Comparison of ENCODE assay signal across 25 cellular contexts in genomic region chr14:80100681-80101080, GRCh38.
DNase-seq lines count a peak whose midpoint lies in the region; ATAC-seq, FAIRE-seq and TF ChIP-seq lines count a peak whose summit lies in the region.
"Had no signal": no experiment of that assay in that cellular context is flagged by ENCODE, and none has a peak within 500 bp of the region (broad histone marks: within the 10 kb centered on the region; RNA-seq: fewer than 3 reads in every experiment).

No MANE protein-coding gene starts in this region.

- H3K23ac ChIP-seq in H1 (ENCODE audit: insufficient read length) = no peak overlapping the region

- no peak for TF ChIP-seq POLR2A in H1 (IDR thresholded peaks at IDR 0.05; ENCODE audit: control extremely low read depth in 1 of 2, low read depth in 2 of 2, low read length in 2 of 2)

- no peak for TF ChIP-seq RAD21 in H1 (IDR thresholded peaks at IDR 0.05 in 1 of 2, conservative IDR thresholded peaks at IDR 0.05 in 1 of 2; ENCODE audit: low read depth in 2 of 2, low read length in 2 of 2)

- H3K9me3 ChIP-seq in mammary epithelial cell (replicated peaks; ENCODE audit: insufficient read depth, low read length) (no peaks in the 10 kb centered on the region), H1 (ENCODE audit: insufficient read depth in 2 of 2, low read depth in 1 of 2, low read length in 1 of 2) (no peaks in the 10 kb centered on the region)
- H3K9me3 ChIP-seq: HAP-1, Peyer's patch had no signal

- no peak overlapping the region for H2BK5ac ChIP-seq in H1 (ENCODE audit: low read depth, low read length)

- no peak overlapping the region for H3K4ac ChIP-seq in H1 (replicated peaks; ENCODE audit: insufficient read length, low read depth, low read length)

- H3K23me2 ChIP-seq in H1 (ENCODE audit: low read depth, low read length) = no peaks in the 10 kb centered on the region

- H3K79me2 ChIP-seq in mammary epithelial cell (ENCODE audit: insufficient read depth, low read length) (no peaks in the 10 kb centered on the region), H1 (ENCODE audit: control insufficient read depth in 1 of 2, insufficient read depth in 2 of 2, low read length in 2 of 2) (no peaks in the 10 kb centered on the region)

- no peak overlapping the region for H3K56ac ChIP-seq in H1 (replicated peaks; ENCODE audit: insufficient read length, low read depth, low read length)

- CTCF ChIA-PET in mammary epithelial cell (lab: Charles Lee; ENCODE audit: low non-redundant PET) (no interaction called here), H1 (lab: Charles Lee; ENCODE audit: partially characterized antibody) (no interaction called here)

- intact Hi-C loops in mammary epithelial cell (cut with micrococcal nuclease) = no loop called here

- H2BK120ac ChIP-seq in H1 (replicated peaks; ENCODE audit: low read depth, low read length) = no peak overlapping the region

- H3K4me1 ChIP-seq in mammary epithelial cell (ENCODE audit: insufficient read depth, low read length) (no peaks in the 10 kb centered on the region), H1 (replicated peaks in 1 of 4; ENCODE audit: control insufficient read depth in 3 of 4, insufficient read depth in 4 of 4, low read length in 3 of 4) (no peaks in the 10 kb centered on the region)
- H3K4me1 ChIP-seq: BLaER1 treated with 17β-estradiol and CSF1 and Interleukin-3, amounts not matched to agents 10 nM and 100 nM; HAP-1; Peyer's patch had no signal

- WGBS in mammary epithelial cell (ENCODE audit: low coverage, missing lambda C conversion rate) = 27% methylated on average over 6 of the region's 7 CpGs
- WGBS in H1 (ENCODE audit: extremely low coverage in 1 of 2, insufficient coverage in 1 of 2, insufficient read length in 1 of 2, insufficient replicate concordance in 2 of 2, low coverage in 1 of 2, low lambda C conversion rate in 2 of 2, missing lambda C conversion rate in 1 of 2), 2 experiments = 87% methylated on average over 7 of the region's 7 CpGs; no CpG with 5 or more reads in 1 of the 2 experiments

- DNase-seq in T47D (ENCODE audit: low read depth in 1 of 2, low spot score in 1 of 2) = peak; percentile 2 to 18
- no peak for DNase-seq in mammary epithelial cell
- DNase-seq in H1 (ENCODE audit: low read depth in 1 of 2, low spot score in 2 of 2) = no peak
- DNase-seq in midbrain (lab: John Stamatoyannopoulos, UW) = peak; percentile 67
- peak in 37 of 49 donors; percentile 1 to 81 (median 34) for DNase-seq in substantia nigra (lab: John Stamatoyannopoulos, UW)
- no peak for DNase-seq in GF-D8 (lab: John Stamatoyannopoulos, UW)
- DNase-seq in NCI-H748 (lab: John Stamatoyannopoulos, UW; ENCODE audit: unreplicated experiment) = no peak
- DNase-seq: ACHN; Calu3; CD8-positive, alpha-beta memory T cell; DMS153; GM23248; IMR-90; NCI-H1105; NCI-H146; NCI-H2029; NCI-H2171; NCI-H345; NCI-H524; Peyer's patch had no signal

- no peaks in the 10 kb centered on the region for H3K27me3 ChIP-seq in mammary epithelial cell (ENCODE audit: insufficient read depth, low read length)
- H3K27me3 ChIP-seq in H1 (replicated peaks in 1 of 4; ENCODE audit: control insufficient read depth in 3 of 4, extremely low read depth in 1 of 4, insufficient read depth in 3 of 4, low read length in 3 of 4) = no peaks in the 10 kb centered on the region
- H3K27me3 ChIP-seq: BLaER1 treated with 17β-estradiol and CSF1 and Interleukin-3, amounts not matched to agents 10 nM and 100 nM; Peyer's patch had no signal

- no peak overlapping the region for H4K91ac ChIP-seq in H1 (replicated peaks; ENCODE audit: insufficient read length, low read length)

- ATAC-seq in HG02759 (IDR thresholded peaks at IDR 0.05; ENCODE audit: unreplicated experiment) = no peak

- H2AFZ ChIP-seq in mammary epithelial cell (ENCODE audit: low read depth, low read length) (no peak overlapping the region), H1 (ENCODE audit: low read length) (0 out of 2 replicates have a peak overlapping the region, but pooled peaks have one; percentile 1)
- H2AFZ ChIP-seq: GM23248 had no signal

- dilution Hi-C loops in mammary epithelial cell (cut with HindIII; ENCODE audit: low sequenced_read_pairs) = no loop called here

- no peak overlapping the region for H2BK12ac ChIP-seq in H1 (ENCODE audit: low read depth, low read length)

- H4K20me1 ChIP-seq in mammary epithelial cell (ENCODE audit: insufficient read depth, low read length) (no peaks in the 10 kb centered on the region), H1 (replicated peaks in 1 of 2; ENCODE audit: control insufficient read depth in 1 of 2, insufficient read depth in 2 of 2, low read length in 2 of 2) (no peaks in the 10 kb centered on the region)
- H4K20me1 ChIP-seq: BLaER1 treated with 17β-estradiol and CSF1 and Interleukin-3, amounts not matched to agents 10 nM and 100 nM had no signal

- H3K9ac ChIP-seq in mammary epithelial cell (ENCODE audit: insufficient read depth, low read length) (no peak overlapping the region), H1 (replicated peaks in 1 of 4; ENCODE audit: extremely low read depth in 1 of 4, low read depth in 3 of 4, low read length in 3 of 4) (no peak overlapping the region)
- H3K9ac ChIP-seq: BLaER1 treated with 17β-estradiol and CSF1 and Interleukin-3, amounts not matched to agents 10 nM and 100 nM; GM23248; KMS-11 had no signal

- TF ChIP-seq CTCF in mammary epithelial cell (conservative IDR thresholded peaks at IDR 0.05 in 1 of 2, IDR thresholded peaks at IDR 0.05 in 1 of 2; ENCODE audit: extremely low read depth in 1 of 2, insufficient read depth in 1 of 2, low read depth in 1 of 2, low read length in 2 of 2) (no peak), H1 (IDR thresholded peaks at IDR 0.05; ENCODE audit: control extremely low read depth in 1 of 3, insufficient read depth in 1 of 3, low read depth in 1 of 3, low read length in 3 of 3) (no peak)

- POLR2A ChIA-PET in H1 (lab: Charles Lee; ENCODE audit: partially characterized antibody) = no interaction called here

- H2AK5ac ChIP-seq in H1 (ENCODE audit: low read depth, low read length) = no peak overlapping the region

- H3K27ac ChIP-seq in mammary epithelial cell (ENCODE audit: insufficient read depth, low read depth, low read length) (no peak overlapping the region), H1 (ENCODE audit: low read depth, low read length) (no peak overlapping the region), substantia nigra (ENCODE audit: low read depth, low read length, poor library complexity, severe bottlenecking) (no peak overlapping the region)
- H3K27ac ChIP-seq: 22Rv1; BLaER1 treated with 17β-estradiol and CSF1 and Interleukin-3, amounts not matched to agents 10 nM and 100 nM; GM23248; KMS-11; Peyer's patch had no signal

- H3K14ac ChIP-seq in H1 (ENCODE audit: insufficient read length) = no peak overlapping the region

- H4K5ac ChIP-seq in H1 (ENCODE audit: insufficient read length, low read depth, low read length) = no peak overlapping the region

- H4K8ac ChIP-seq in H1 (ENCODE audit: extremely low read depth, insufficient read depth, low read length) = no peak overlapping the region

- TF ChIP-seq EP300 in H1 (IDR thresholded peaks at IDR 0.05; ENCODE audit: borderline replicate concordance in 1 of 2, low read depth in 2 of 2, low read length in 2 of 2) = no peak

- H3K18ac ChIP-seq in H1 (ENCODE audit: extremely low read depth, low read length) = no peak overlapping the region

- no peak overlapping the region for H2BK15ac ChIP-seq in H1 (ENCODE audit: low read length)

- H3K4me2 ChIP-seq in mammary epithelial cell (ENCODE audit: insufficient read depth, low read depth, low read length) = no peak overlapping the region
- no peak overlapping the region for H3K4me2 ChIP-seq in H1 (ENCODE audit: insufficient read depth in 1 of 2, low read depth in 2 of 2, low read length in 2 of 2)
- H3K4me2 ChIP-seq: BLaER1 treated with 17β-estradiol and CSF1 and Interleukin-3, amounts not matched to agents 10 nM and 100 nM; KMS-11 had no signal

- in situ Hi-C loops in T47D (cut with HindIII; ENCODE audit: low pct_unique_long_range_greater_than_20kb, low sequenced_read_pairs) = no loop called here
- in situ Hi-C loops in mammary epithelial cell (cut with MboI; ENCODE audit: low sequenced_read_pairs in 2 of 2) = no loop called here

- FAIRE-seq in H1 (lab: Jason Lieb, UNC) = no peak

- no peaks in the 10 kb centered on the region for H3K36me3 ChIP-seq in mammary epithelial cell (ENCODE audit: insufficient read depth, low read length)
- H3K36me3 ChIP-seq in H1 (ENCODE audit: control insufficient read depth in 2 of 4, insufficient read depth in 4 of 4, low read length in 3 of 4) = no peaks in the 10 kb centered on the region
- H3K36me3 ChIP-seq: BLaER1 treated with 17β-estradiol and CSF1 and Interleukin-3, amounts not matched to agents 10 nM and 100 nM; HAP-1; Peyer's patch had no signal

- no peak overlapping the region for H2BK20ac ChIP-seq in H1 (ENCODE audit: low read length)

- no TSS peak for BruUV-seq in mammary epithelial cell (replicated peaks; lab: Mats Ljungman, UMichigan)

- no peak overlapping the region for H3K4me3 ChIP-seq in mammary epithelial cell (replicated peaks in 1 of 3; ENCODE audit: insufficient read depth in 1 of 3, low read depth in 2 of 3, low read length in 3 of 3)
- H3K4me3 ChIP-seq in H1 (ENCODE audit: extremely low read depth in 1 of 4, insufficient read depth in 2 of 4, low read depth in 3 of 4, low read length in 4 of 4) = no peak overlapping the region
- H3K4me3 ChIP-seq: BLaER1 treated with 17β-estradiol and CSF1 and Interleukin-3, amounts not matched to agents 10 nM and 100 nM; GM23248; HAP-1; Peyer's patch had no signal

- no peaks in the 10 kb centered on the region for H3K79me1 ChIP-seq in H1 (ENCODE audit: low read depth, low read length)

TF ChIP-seq in H1, 55 proteins besides CTCF, POLR2A, EP300 and RAD21:
- TF ChIP-seq SP1 (IDR thresholded peaks at IDR 0.05; ENCODE audit: low read depth, low read length) = no peak

Comparison
In these comparisons a context has a peak if more than half of its experiments do, and no peak if none do; other contexts are left out.
1. DNase-seq: peak in T47D (2 of 2), midbrain (single experiment) and substantia nigra (37 of 49); none in mammary epithelial cell (single experiment), H1 (0 of 2), GF-D8 (single experiment) and NCI-H748 (single experiment).